ENCODE assay signal across 16 cellular contexts in the genomic region with DNA sequence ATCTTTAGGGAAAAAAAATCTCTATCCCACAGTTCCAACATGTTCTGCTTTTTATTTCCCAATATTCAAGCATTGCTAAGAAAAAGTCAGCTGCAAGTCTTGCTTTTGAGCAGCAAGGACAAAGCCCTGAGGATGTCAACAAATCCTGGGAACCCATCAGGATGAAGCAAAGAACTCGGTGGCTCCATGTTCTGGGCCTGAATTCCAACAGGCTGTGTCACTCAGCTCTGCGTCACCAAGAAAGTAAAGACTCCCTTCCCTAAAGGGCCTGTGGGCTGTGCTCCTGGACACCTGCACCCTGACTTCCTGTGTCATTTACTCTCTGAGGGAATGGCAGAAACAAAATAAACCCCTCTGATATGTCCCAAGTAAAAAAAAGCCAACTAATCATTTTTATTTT.
DNase-seq lines count a peak whose midpoint lies in the region; FAIRE-seq and TF ChIP-seq lines count a peak whose summit lies in the region.
"Had no signal": no experiment of that assay in that cellular context is flagged by ENCODE, and none has a peak within 500 bp of the region (broad histone marks: within the 10 kb centered on the region; RNA-seq: fewer than 3 reads in every experiment).

No MANE protein-coding gene starts in this region.

- FAIRE-seq in HTR-8/SVneo (lab: Jason Lieb, UNC), result no peak

- no peaks in the 10 kb centered on the region for H3K4me1 ChIP-seq in SJCRH30
- H3K4me1 ChIP-seq: psoas muscle had no signal

- in situ Hi-C loops in GM13977 (cut with MboI; ENCODE audit: low pct_unique_long_range_greater_than_20kb, low sequenced_read_pairs, unreplicated experiment), result no loop called here

- H3K36me3 ChIP-seq in SJCRH30, result no peaks in the 10 kb centered on the region

- H3K4me3 ChIP-seq in foreskin fibroblast (ENCODE audit: low read depth in 1 of 2, low read length in 2 of 2), result no peak overlapping the region
- no peak overlapping the region for H3K4me3 ChIP-seq in SJCRH30
- H3K4me3 ChIP-seq: psoas muscle had no signal

- H3K27ac ChIP-seq in SJCRH30 (no peak overlapping the region), substantia nigra (ENCODE audit: low read depth, low read length, poor library complexity, severe bottlenecking) (no peak overlapping the region)
- H3K27ac ChIP-seq: psoas muscle had no signal

- DNase-seq in HTR-8/SVneo (ENCODE audit: insufficient read length, low spot score) (peak; percentile 48), astrocyte of the hippocampus (ENCODE audit: low read depth, low spot score) (peak; percentile 70), foreskin fibroblast (peak; percentile 10 to 23), smooth muscle cell of the brain vasculature (ENCODE audit: low read depth, low spot score) (peak; percentile 13), SJCRH30 (no peak), substantia nigra (lab: John Stamatoyannopoulos, UW) (no peak), GM13977 (ENCODE audit: low spot score) (no peak)
- DNase-seq: activated naive CD4-positive, alpha-beta T cell treated with anti-CD3 and anti-CD28 coated beads, Interleukin-2, amount 10 ng/mL, durations not matched to agents 7 days and 5 days; foreskin melanocyte; HFFc6; naive thymus-derived CD8-positive, alpha-beta T cell; NCI-H1092 treated with DMSO at 0.1 percent for 48 hours; NCI-H82; RPMI8226; stimulated activated naive CD4-positive, alpha-beta T cell treated with Interleukin-2 at 50 U/mL for 16 hours had no signal

- TF ChIP-seq CTCF in foreskin fibroblast (IDR thresholded peaks at IDR 0.05; ENCODE audit: low read depth, low read length), result no peak
- TF ChIP-seq CTCF in GM13977 (IDR thresholded peaks at IDR 0.05; ENCODE audit: extremely low read depth, insufficient read depth, missing control alignments), result no peak

- H3K27me3 ChIP-seq in SJCRH30, result no peaks in the 10 kb centered on the region

- H3K9me3 ChIP-seq in SJCRH30 (replicated peaks), result no peaks in the 10 kb centered on the region

Comparison
In these comparisons a context has a peak if more than half of its experiments do, and no peak if none do; other contexts are left out.
1. DNase-seq: peak in HTR-8/SVneo (single experiment), astrocyte of the hippocampus (single experiment), foreskin fibroblast (2 of 2) and smooth muscle cell of the brain vasculature (single experiment); none in SJCRH30 (0 of 2), substantia nigra (0 of 49) and GM13977 (single experiment).